ENCODE assay signal across 1 cellular context in the genomic region with DNA sequence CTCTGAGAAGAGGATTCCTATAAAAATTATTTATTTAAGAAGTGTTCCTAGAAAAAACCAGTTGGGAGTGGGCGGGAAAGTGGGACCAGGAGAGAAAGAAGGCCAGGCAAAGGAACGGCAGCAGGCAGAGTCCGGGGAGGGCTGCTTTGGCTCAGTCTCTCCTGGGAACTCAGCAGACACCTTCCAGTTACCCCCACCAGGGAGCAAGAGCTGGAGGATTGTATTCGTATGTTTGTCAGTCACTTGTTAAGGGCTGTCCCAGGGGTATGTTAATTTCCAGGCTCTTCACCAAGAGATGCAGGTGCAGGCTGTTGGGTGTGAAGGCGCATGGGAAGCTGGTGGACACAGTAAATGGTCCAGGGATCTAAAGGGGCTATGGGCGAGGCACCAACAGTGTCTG.
TF ChIP-seq lines count a peak whose summit lies in the region.

No MANE protein-coding gene starts in this region.

TF ChIP-seq in GM23338, 12 proteins besides CTCF, POLR2A, EP300 and RAD21 (continued from another document):
- TF ChIP-seq, protein P1, sequence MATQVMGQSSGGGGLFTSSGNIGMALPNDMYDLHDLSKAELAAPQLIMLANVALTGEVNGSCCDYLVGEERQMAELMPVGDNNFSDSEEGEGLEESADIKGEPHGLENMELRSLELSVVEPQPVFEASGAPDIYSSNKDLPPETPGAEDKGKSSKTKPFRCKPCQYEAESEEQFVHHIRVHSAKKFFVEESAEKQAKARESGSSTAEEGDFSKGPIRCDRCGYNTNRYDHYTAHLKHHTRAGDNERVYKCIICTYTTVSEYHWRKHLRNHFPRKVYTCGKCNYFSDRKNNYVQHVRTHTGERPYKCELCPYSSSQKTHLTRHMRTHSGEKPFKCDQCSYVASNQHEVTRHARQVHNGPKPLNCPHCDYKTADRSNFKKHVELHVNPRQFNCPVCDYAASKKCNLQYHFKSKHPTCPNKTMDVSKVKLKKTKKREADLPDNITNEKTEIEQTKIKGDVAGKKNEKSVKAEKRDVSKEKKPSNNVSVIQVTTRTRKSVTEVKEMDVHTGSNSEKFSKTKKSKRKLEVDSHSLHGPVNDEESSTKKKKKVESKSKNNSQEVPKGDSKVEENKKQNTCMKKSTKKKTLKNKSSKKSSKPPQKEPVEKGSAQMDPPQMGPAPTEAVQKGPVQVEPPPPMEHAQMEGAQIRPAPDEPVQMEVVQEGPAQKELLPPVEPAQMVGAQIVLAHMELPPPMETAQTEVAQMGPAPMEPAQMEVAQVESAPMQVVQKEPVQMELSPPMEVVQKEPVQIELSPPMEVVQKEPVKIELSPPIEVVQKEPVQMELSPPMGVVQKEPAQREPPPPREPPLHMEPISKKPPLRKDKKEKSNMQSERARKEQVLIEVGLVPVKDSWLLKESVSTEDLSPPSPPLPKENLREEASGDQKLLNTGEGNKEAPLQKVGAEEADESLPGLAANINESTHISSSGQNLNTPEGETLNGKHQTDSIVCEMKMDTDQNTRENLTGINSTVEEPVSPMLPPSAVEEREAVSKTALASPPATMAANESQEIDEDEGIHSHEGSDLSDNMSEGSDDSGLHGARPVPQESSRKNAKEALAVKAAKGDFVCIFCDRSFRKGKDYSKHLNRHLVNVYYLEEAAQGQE (IDR thresholded peaks at IDR 0.05; ENCODE audit: unreplicated experiment) = no peak
- TF ChIP-seq JUNB (IDR thresholded peaks at IDR 0.05; ENCODE audit: unreplicated experiment) = no peak
- TF ChIP-seq POLR2AphosphoS5 (IDR thresholded peaks at IDR 0.05; ENCODE audit: low read depth) = no peak
- no peak for TF ChIP-seq ZNF114 (CRISPR knock-in tag; IDR thresholded peaks at IDR 0.05)
- no peak for TF ChIP-seq ZNF331 (CRISPR knock-in tag; IDR thresholded peaks at IDR 0.05; ENCODE audit: low read depth)
- TF ChIP-seq, protein P2, sequence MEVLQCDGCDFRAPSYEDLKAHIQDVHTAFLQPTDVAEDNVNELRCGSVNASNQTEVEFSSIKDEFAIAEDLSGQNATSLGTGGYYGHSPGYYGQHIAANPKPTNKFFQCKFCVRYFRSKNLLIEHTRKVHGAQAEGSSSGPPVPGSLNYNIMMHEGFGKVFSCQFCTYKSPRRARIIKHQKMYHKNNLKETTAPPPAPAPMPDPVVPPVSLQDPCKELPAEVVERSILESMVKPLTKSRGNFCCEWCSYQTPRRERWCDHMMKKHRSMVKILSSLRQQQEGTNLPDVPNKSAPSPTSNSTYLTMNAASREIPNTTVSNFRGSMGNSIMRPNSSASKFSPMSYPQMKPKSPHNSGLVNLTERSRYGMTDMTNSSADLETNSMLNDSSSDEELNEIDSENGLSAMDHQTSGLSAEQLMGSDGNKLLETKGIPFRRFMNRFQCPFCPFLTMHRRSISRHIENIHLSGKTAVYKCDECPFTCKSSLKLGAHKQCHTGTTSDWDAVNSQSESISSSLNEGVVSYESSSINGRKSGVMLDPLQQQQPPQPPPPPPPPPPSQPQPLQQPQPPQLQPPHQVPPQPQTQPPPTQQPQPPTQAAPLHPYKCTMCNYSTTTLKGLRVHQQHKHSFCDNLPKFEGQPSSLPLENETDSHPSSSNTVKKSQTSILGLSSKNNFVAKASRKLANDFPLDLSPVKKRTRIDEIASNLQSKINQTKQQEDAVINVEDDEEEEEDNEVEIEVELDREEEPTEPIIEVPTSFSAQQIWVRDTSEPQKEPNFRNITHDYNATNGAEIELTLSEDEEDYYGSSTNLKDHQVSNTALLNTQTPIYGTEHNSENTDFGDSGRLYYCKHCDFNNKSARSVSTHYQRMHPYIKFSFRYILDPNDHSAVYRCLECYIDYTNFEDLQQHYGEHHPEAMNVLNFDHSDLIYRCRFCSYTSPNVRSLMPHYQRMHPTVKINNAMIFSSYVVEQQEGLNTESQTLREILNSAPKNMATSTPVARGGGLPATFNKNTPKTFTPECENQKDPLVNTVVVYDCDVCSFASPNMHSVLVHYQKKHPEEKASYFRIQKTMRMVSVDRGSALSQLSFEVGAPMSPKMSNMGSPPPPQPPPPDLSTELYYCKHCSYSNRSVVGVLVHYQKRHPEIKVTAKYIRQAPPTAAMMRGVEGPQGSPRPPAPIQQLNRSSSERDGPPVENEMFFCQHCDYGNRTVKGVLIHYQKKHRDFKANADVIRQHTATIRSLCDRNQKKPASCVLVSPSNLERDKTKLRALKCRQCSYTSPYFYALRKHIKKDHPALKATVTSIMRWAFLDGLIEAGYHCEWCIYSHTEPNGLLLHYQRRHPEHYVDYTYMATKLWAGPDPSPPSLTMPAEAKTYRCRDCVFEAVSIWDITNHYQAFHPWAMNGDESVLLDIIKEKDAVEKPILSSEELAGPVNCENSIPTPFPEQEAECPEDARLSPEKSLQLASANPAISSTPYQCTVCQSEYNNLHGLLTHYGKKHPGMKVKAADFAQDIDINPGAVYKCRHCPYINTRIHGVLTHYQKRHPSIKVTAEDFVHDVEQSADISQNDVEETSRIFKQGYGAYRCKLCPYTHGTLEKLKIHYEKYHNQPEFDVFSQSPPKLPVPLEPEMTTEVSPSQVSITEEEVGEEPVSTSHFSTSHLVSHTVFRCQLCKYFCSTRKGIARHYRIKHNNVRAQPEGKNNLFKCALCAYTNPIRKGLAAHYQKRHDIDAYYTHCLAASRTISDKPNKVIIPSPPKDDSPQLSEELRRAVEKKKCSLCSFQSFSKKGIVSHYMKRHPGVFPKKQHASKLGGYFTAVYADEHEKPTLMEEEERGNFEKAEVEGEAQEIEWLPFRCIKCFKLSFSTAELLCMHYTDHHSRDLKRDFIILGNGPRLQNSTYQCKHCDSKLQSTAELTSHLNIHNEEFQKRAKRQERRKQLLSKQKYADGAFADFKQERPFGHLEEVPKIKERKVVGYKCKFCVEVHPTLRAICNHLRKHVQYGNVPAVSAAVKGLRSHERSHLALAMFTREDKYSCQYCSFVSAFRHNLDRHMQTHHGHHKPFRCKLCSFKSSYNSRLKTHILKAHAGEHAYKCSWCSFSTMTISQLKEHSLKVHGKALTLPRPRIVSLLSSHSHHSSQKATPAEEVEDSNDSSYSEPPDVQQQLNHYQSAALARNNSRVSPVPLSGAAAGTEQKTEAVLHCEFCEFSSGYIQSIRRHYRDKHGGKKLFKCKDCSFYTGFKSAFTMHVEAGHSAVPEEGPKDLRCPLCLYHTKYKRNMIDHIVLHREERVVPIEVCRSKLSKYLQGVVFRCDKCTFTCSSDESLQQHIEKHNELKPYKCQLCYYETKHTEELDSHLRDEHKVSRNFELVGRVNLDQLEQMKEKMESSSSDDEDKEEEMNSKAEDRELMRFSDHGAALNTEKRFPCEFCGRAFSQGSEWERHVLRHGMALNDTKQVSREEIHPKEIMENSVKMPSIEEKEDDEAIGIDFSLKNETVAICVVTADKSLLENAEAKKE (CRISPR knock-in tag; IDR thresholded peaks at IDR 0.05) = no peak
